Comparison of ENCODE assay signal across 19 cellular contexts in genomic region chr3:178735032-178735674, GRCh38.
"Had no signal": no experiment of that assay in that cellular context is flagged by ENCODE, and none has a peak within 500 bp of the region (broad histone marks: within the 10 kb centered on the region; RNA-seq: fewer than 3 reads in every experiment).

No MANE protein-coding gene starts in this region.

- H3K4me1 Mint-ChIP-seq: activated CD4-positive, alpha-beta memory T cell treated with anti-CD3 and anti-CD28 coated beads, Interleukin-2, amount 10 ng/mL, durations not matched to agents 7 days and 5 days; natural killer cell; stimulated activated effector memory CD8-positive, alpha-beta T cell treated with anti-CD3 and anti-CD28 coated beads, Interleukin-12 subunit alpha, Interleukin-12 subunit beta, amount 100 ng/mL, for 72 hours had no signal

- H3K9me3 ChIP-seq: adrenal gland, ascending aorta, breast epithelium, esophagus squamous epithelium, gastrocnemius medialis, vagina had no signal

- H3K27me3 Mint-ChIP-seq: activated CD4-positive, alpha-beta memory T cell treated with anti-CD3 and anti-CD28 coated beads, Interleukin-2, amount 10 ng/mL, durations not matched to agents 7 days and 5 days; activated naive CD8-positive, alpha-beta T cell; type B pancreatic cell had no signal

- H3K4me3 ChIP-seq: adrenal gland, ascending aorta, breast epithelium, coronary artery, esophagus squamous epithelium, gastrocnemius medialis, vagina had no signal

- H3K27ac Mint-ChIP-seq: activated CD4-positive, alpha-beta memory T cell treated with anti-CD3 and anti-CD28 coated beads, Interleukin-2, amount 10 ng/mL, durations not matched to agents 7 days and 5 days; activated naive CD8-positive, alpha-beta T cell; natural killer cell; progenitor cell of endocrine pancreas; stimulated activated effector memory CD8-positive, alpha-beta T cell treated with anti-CD3 and anti-CD28 coated beads, Interleukin-12 subunit alpha, Interleukin-12 subunit beta, amount 100 ng/mL, for 72 hours; type B pancreatic cell had no signal

- H3K36me3 ChIP-seq: adrenal gland, ascending aorta, breast epithelium, esophagus squamous epithelium, gastrocnemius medialis, vagina had no signal

- H3K9me3 Mint-ChIP-seq: mesothelial cell of epicardium, type B pancreatic cell had no signal

- H3K4me1 ChIP-seq: adrenal gland, breast epithelium, gastrocnemius medialis, vagina had no signal

- H3K36me3 Mint-ChIP-seq: activated naive CD8-positive, alpha-beta T cell; mesothelial cell of epicardium; natural killer cell; stimulated activated effector memory CD8-positive, alpha-beta T cell treated with anti-CD3 and anti-CD28 coated beads, Interleukin-12 subunit alpha, Interleukin-12 subunit beta, amount 100 ng/mL, for 72 hours; type B pancreatic cell had no signal

- H3K4me3 Mint-ChIP-seq: activated CD4-positive, alpha-beta memory T cell treated with anti-CD3 and anti-CD28 coated beads, Interleukin-2, amount 10 ng/mL, durations not matched to agents 7 days and 5 days; activated naive CD8-positive, alpha-beta T cell; mesothelial cell of epicardium; natural killer cell; stimulated activated effector memory CD8-positive, alpha-beta T cell treated with anti-CD3 and anti-CD28 coated beads, Interleukin-12 subunit alpha, Interleukin-12 subunit beta, amount 100 ng/mL, for 72 hours; type B pancreatic cell had no signal

- H3K27me3 ChIP-seq: adrenal gland, ascending aorta, breast epithelium, esophagus squamous epithelium, gastrocnemius medialis, vagina had no signal

- DNase-seq: activated CD4-positive, alpha-beta memory T cell treated with anti-CD3 and anti-CD28 coated beads, Interleukin-2, amount 10 ng/mL, durations not matched to agents 7 days and 5 days; activated CD4-positive, alpha-beta T cell treated with anti-CD3 and anti-CD28 coated beads for 4 hours; activated CD4-positive, CD25-positive, alpha-beta regulatory T cell; activated gamma-delta T cell treated with Interleukin-2 at 50 U/mL for 16 hours; adrenal gland; esophagus squamous epithelium; gastrocnemius medialis; head of caudate nucleus; natural killer cell; stimulated activated CD4-positive, alpha-beta T cell treated with anti-CD3 and anti-CD28 coated beads, Interleukin-2, amount 100 ng/mL, for 24 hours had no signal

- H3K27ac ChIP-seq: adrenal gland, ascending aorta, breast epithelium, coronary artery, esophagus squamous epithelium, gastrocnemius medialis, vagina had no signal

- ATAC-seq: gastrocnemius medialis; natural killer cell; stimulated activated effector memory CD8-positive, alpha-beta T cell treated with anti-CD3 and anti-CD28 coated beads, Interleukin-12 subunit alpha, Interleukin-12 subunit beta, amount 100 ng/mL, for 72 hours had no signal
